ENCODE assay signal across 10 cellular contexts in the genomic region with DNA sequence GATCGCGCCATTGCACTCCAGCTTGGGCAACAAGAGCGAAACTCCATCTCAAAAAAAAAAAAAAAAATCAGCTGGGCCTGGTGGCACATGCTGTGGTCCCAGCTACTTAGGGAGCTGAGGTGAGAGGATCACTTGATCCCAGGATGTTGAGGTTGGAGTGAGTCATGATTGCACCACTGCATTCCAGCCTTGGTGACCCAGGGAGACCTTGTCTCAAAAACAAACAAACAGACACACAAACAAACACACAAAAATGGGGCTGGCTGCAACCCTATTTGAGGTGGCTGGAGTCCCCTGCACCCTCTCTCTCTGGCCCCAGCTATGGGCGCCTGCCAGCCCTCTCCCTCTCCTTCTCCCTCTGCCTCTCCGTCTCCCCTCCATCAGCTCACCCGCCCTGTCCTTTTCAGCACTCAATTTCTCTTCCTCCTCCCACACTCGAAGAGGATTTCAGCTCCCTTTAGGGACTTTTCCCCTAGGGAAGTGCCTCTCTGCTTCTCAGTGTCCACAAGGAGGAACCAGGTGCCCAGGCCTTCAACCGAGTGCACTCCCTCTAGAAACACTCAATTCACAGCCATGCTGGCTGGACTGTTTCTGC. TPM values are rescaled to one million over a fixed set of nuclear protein-coding genes. Genes with fewer than 3 reads are reported as not detected.
DNase-seq lines count a peak whose midpoint lies in the region; ATAC-seq and TF ChIP-seq lines count a peak whose summit lies in the region.
"Had no signal": no experiment of that assay in that cellular context is flagged by ENCODE, and none has a peak within 500 bp of the region (broad histone marks: within the 10 kb centered on the region; RNA-seq: fewer than 3 reads in every experiment).

No MANE protein-coding gene starts in this region.

- H3K9me2 ChIP-seq in SK-N-SH: no peaks in the 10 kb centered on the region

- H3K4me2 ChIP-seq in SK-N-SH: no peak overlapping the region

- in situ Hi-C loops in SK-MEL-5 (cut with HindIII; ENCODE audit: low pct_unique_long_range_greater_than_20kb, low sequenced_read_pairs): no loop called here

- no peak; the same call in 1 of the 2 replicates for TF ChIP-seq CTCF in SK-N-SH (IDR thresholded peaks at IDR 0.05)
- TF ChIP-seq CTCF in foreskin keratinocyte (conservative IDR thresholded peaks at IDR 0.05): peak; percentile 54
- TF ChIP-seq CTCF in upper lobe of right lung (IDR thresholded peaks at IDR 0.05): peak; percentile 27

- CTCF ChIA-PET in SK-N-SH (lab: Yijun Ruan, JAX): interaction anchor here (0.8 to 14.5 kb wide), 11 partner anchors 16 to 124 kb away, joined by 3 to 281 read pairs (median 6); no protein-coding TSS in a partner anchor

- H3K4me1 Mint-ChIP-seq in immature natural killer cell: peaks cover 7 to 10% of the 10 kb centered on the region in 2 donors

- H3K36me3 ChIP-seq in SK-N-SH (replicated peaks in 1 of 2; ENCODE audit: control insufficient read depth in 1 of 2, insufficient read depth in 2 of 2, low read length in 1 of 2) (no peaks in the 10 kb centered on the region), upper lobe of right lung (no peaks in the 10 kb centered on the region)

- H3K36me3 Mint-ChIP-seq in immature natural killer cell: no peaks in the 10 kb centered on the region
- H3K36me3 Mint-ChIP-seq: CD4-positive, CD25-positive, alpha-beta regulatory T cell had no signal

- TF ChIP-seq EP300 in SK-N-SH (IDR thresholded peaks at IDR 0.05; ENCODE audit: borderline replicate concordance in 1 of 2, low read depth in 1 of 2, low read length in 1 of 2): no peak

- no peak overlapping the region for H3K9ac ChIP-seq in SK-N-SH

- H3K4me3 ChIP-seq in SK-N-SH (ENCODE audit: low read depth in 2 of 2, low read length in 1 of 2) (no peak overlapping the region), upper lobe of right lung (no peak overlapping the region)

- 81% methylated on average over 8 of the region's 8 CpGs for WGBS in SK-N-SH (ENCODE audit: low lambda C conversion rate)

- H2AFZ ChIP-seq in SK-N-SH (ENCODE audit: low read depth): no peak overlapping the region

- POLR2A ChIA-PET in SK-N-SH (lab: Yijun Ruan, JAX): interaction anchor here (0.7 to 1.0 kb wide), 4 partner anchors 17 to 1950 kb away, joined by 3 to 5 read pairs (median 3); a partner anchor contains a TSS

- H3K27ac Mint-ChIP-seq in immature natural killer cell: no peak overlapping the region
- H3K27ac Mint-ChIP-seq: CD4-positive, CD25-positive, alpha-beta regulatory T cell had no signal

- no peaks in the 10 kb centered on the region for H3K79me2 ChIP-seq in SK-N-SH (ENCODE audit: insufficient read depth)

- H3K4me3 Mint-ChIP-seq in immature natural killer cell: no peak overlapping the region
- H3K4me3 Mint-ChIP-seq: CD4-positive, CD25-positive, alpha-beta regulatory T cell had no signal

- H3K27ac ChIP-seq in SK-N-SH (ENCODE audit: low read depth in 2 of 2, low read length in 1 of 2) (no peak overlapping the region), foreskin keratinocyte (no peak overlapping the region), upper lobe of right lung (peak overlapping the region; percentile 79)

- H3K9me3 Mint-ChIP-seq in immature natural killer cell: peaks cover 0 to 1% (median 0%) of the 10 kb centered on the region in 6 donors
- H3K9me3 Mint-ChIP-seq: CD4-positive, CD25-positive, alpha-beta regulatory T cell had no signal

- peaks cover 6 to 23% of the 10 kb centered on the region in 2 experiments; a peak in 2 of 4 replicates for H3K4me1 ChIP-seq in SK-N-SH (ENCODE audit: control insufficient read depth in 1 of 2, insufficient read depth in 2 of 2, low read depth in 1 of 2, low read length in 1 of 2)
- peaks cover 12% of the 10 kb centered on the region for H3K4me1 ChIP-seq in foreskin keratinocyte
- H3K4me1 ChIP-seq in upper lobe of right lung: peaks cover 29% of the 10 kb centered on the region

- peaks cover 2 to 8% (median 4%) of the 10 kb centered on the region in 3 donors for H3K27me3 Mint-ChIP-seq in immature natural killer cell (ENCODE audit: low read depth in 3 of 3)

- peak; percentile 35; the same call in 1 of the 2 replicates for TF ChIP-seq RAD21 in SK-N-SH (IDR thresholded peaks at IDR 0.05; ENCODE audit: low read length)

- intact Hi-C loops in upper lobe of right lung (cut with DNase I): loop anchor here (5.0 kb wide), 1 partner anchor 37 kb away; no protein-coding TSS in a partner anchor

- no peaks in the 10 kb centered on the region for H4K20me1 ChIP-seq in SK-N-SH (ENCODE audit: insufficient read depth)

- H3F3A ChIP-seq in SK-N-SH (replicated peaks; ENCODE audit: insufficient read depth): no peaks in the 10 kb centered on the region

- H3K27me3 ChIP-seq in SK-N-SH (ENCODE audit: insufficient read depth) (no peaks in the 10 kb centered on the region), foreskin keratinocyte (no peaks in the 10 kb centered on the region), upper lobe of right lung (no peaks in the 10 kb centered on the region)

- ATAC-seq in SK-N-SH treated with all-trans-retinoic acid at 6 μM for 48 hours (no peak), foreskin keratinocyte (peak; percentile 52), upper lobe of right lung (peak; percentile 80), HG03460 (IDR thresholded peaks at IDR 0.05; ENCODE audit: unreplicated experiment) (no peak)

- DNase-seq in SK-N-SH (peak; percentile 1), SK-MEL-5 (ENCODE audit: low read depth, low spot score) (peak; percentile 33), foreskin keratinocyte (peak in 1 of 2 donors; percentile 78), upper lobe of right lung (peak; percentile 74), immature natural killer cell (no peak), NCI-H2227 (lab: John Stamatoyannopoulos, UW; ENCODE audit: unreplicated experiment) (no peak)
- DNase-seq: CD4-positive, CD25-positive, alpha-beta regulatory T cell; T-helper 1 cell had no signal

- H3K9me3 ChIP-seq in SK-N-SH: no peaks in the 10 kb centered on the region
- no peaks in the 10 kb centered on the region for H3K9me3 ChIP-seq in upper lobe of right lung

TF ChIP-seq in SK-N-SH, 30 proteins besides CTCF, POLR2A, EP300 and RAD21:
- no peak for TF ChIP-seq RFX5 (IDR thresholded peaks at IDR 0.05; ENCODE audit: low read length)
- no peak for TF ChIP-seq FOXM1 (IDR thresholded peaks at IDR 0.05; ENCODE audit: low read depth)
- peak; percentile 21; the same call in 1 of the 2 replicates for TF ChIP-seq SMC3 (IDR thresholded peaks at IDR 0.05; ENCODE audit: low read depth, low read length)
- TF ChIP-seq TAF1 (IDR thresholded peaks at IDR 0.05; ENCODE audit: borderline replicate concordance, low read depth, low read length): no peak
- no peak for TF ChIP-seq YY1 (IDR thresholded peaks at IDR 0.05; ENCODE audit: low read depth)

TF ChIP-seq in SK-N-SH treated with all-trans-retinoic acid at 6 μM for 48 hours, 23 proteins besides CTCF, POLR2A, EP300 and RAD21:
- TF ChIP-seq BACH2 (CRISPR knock-in tag; IDR thresholded peaks at IDR 0.05; ENCODE audit: borderline replicate concordance) (no peak), RARB (CRISPR knock-in tag; IDR thresholded peaks at IDR 0.05) (no peak), SNAI2 (CRISPR knock-in tag; IDR thresholded peaks at IDR 0.05) (no peak), ARNTL (CRISPR knock-in tag; IDR thresholded peaks at IDR 0.05; ENCODE audit: borderline replicate concordance, low read depth) (no peak), ZNF565 (CRISPR knock-in tag; conservative IDR thresholded peaks at IDR 0.05; ENCODE audit: low read depth) (no peak)
- TF ChIP-seq, protein P1, sequence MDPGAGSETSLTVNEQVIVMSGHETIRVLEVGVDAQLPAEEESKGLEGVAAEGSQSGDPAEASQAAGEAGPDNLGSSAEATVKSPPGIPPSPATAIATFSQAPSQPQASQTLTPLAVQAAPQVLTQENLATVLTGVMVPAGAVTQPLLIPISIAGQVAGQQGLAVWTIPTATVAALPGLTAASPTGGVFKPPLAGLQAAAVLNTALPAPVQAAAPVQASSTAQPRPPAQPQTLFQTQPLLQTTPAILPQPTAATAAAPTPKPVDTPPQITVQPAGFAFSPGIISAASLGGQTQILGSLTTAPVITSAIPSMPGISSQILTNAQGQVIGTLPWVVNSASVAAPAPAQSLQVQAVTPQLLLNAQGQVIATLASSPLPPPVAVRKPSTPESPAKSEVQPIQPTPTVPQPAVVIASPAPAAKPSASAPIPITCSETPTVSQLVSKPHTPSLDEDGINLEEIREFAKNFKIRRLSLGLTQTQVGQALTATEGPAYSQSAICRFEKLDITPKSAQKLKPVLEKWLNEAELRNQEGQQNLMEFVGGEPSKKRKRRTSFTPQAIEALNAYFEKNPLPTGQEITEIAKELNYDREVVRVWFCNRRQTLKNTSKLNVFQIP (CRISPR knock-in tag; IDR thresholded peaks at IDR 0.05; ENCODE audit: borderline replicate concordance, low read depth): no peak

RNA-seq across cellular contexts. Expression of a gene that starts 17.5 kb away (rescaled TPM):
- polyA plus RNA-seq in SK-N-SH (2012; rRNA removed): 8.8 and 13.1 TPM in 2 replicates
- polyA plus RNA-seq in SK-N-SH (2012; cell fraction: cytosol; rRNA removed): 5.4 and 7.4 TPM in 2 replicates
- polyA plus RNA-seq in SK-N-SH (2012; cell fraction: nucleus; rRNA removed): 13.6 and 21.0 TPM in 2 replicates
- total RNA-seq in SK-MEL-5 (2014; rRNA removed; shearing (Covaris generic)): 14.8 and 20.5 TPM in 2 replicates
- polyA plus RNA-seq in SK-MEL-5 (2015; cell fraction: cytosol; rRNA removed): 17.7 and 19.2 TPM in 2 replicates
- polyA plus RNA-seq in SK-MEL-5 (2015; cell fraction: nucleus; rRNA removed): 26.3 and 36.2 TPM in 2 replicates
- total RNA-seq in foreskin keratinocyte: 13.7 and 19.7 TPM in 2 replicates
- 11.9 and 15.1 TPM in 2 replicates for polyA plus RNA-seq in foreskin keratinocyte
- 9.6 TPM for total RNA-seq in upper lobe of right lung
- under 1 TPM; 0.16 to 0.69 (median 0.41) TPM for polyA plus RNA-seq in immature natural killer cell

RNA-seq across cellular contexts. Expression of a gene that starts 25.5 kb away (rescaled TPM):
- polyA plus RNA-seq in SK-N-SH (2012; rRNA removed) (3.3 and 6.5 TPM in 2 replicates), foreskin keratinocyte (9.5 TPM in 2 replicates), immature natural killer cell (not detected)
- 3.5 and 5.8 TPM in 2 replicates for polyA plus RNA-seq in SK-N-SH (2012; cell fraction: cytosol; rRNA removed)
- 18.3 and 22.6 TPM in 2 replicates for polyA plus RNA-seq in SK-N-SH (2012; cell fraction: nucleus; rRNA removed)
- 0.18 TPM in 1 of 2 replicates, not detected in the other for total RNA-seq in SK-MEL-5 (2014; rRNA removed; shearing (Covaris generic))
- 2.4 and 2.8 TPM in 2 replicates for polyA plus RNA-seq in SK-MEL-5 (2015; cell fraction: cytosol; rRNA removed)
- polyA plus RNA-seq in SK-MEL-5 (2015; cell fraction: nucleus; rRNA removed): 0.53 and 1.2 TPM in 2 replicates
- total RNA-seq in foreskin keratinocyte (5.0 and 5.3 TPM in 2 replicates), upper lobe of right lung (34.1 TPM)
- total RNA-seq: CD4-positive, CD25-positive, alpha-beta regulatory T cell had no signal

RNA-seq across cellular contexts. Expression of a gene that starts 48.5 kb away (rescaled TPM):
- polyA plus RNA-seq in SK-N-SH (2012; rRNA removed): not detected in 2 replicates
- polyA plus RNA-seq in SK-N-SH (2012; cell fraction: cytosol; rRNA removed): 0.01 and 0.03 TPM in 2 replicates
- polyA plus RNA-seq in SK-N-SH (2012; cell fraction: nucleus; rRNA removed): not detected in 2 replicates
- total RNA-seq in SK-MEL-5 (2014; rRNA removed; shearing (Covaris generic)): not detected in 2 replicates
- polyA plus RNA-seq in SK-MEL-5 (2015; cell fraction: cytosol; rRNA removed): not detected in 2 replicates
- polyA plus RNA-seq in SK-MEL-5 (2015; cell fraction: nucleus; rRNA removed): not detected in 2 replicates
- total RNA-seq in foreskin keratinocyte: not detected in 2 replicates
- not detected in 2 replicates for polyA plus RNA-seq in foreskin keratinocyte
- 0.64 TPM for total RNA-seq in upper lobe of right lung
- not detected for polyA plus RNA-seq in immature natural killer cell
- total RNA-seq: CD4-positive, CD25-positive, alpha-beta regulatory T cell had no signal
- polyA plus RNA-seq: CD4-positive, CD25-positive, alpha-beta regulatory T cell had no signal

Comparison
In these comparisons a context has a peak if more than half of its experiments do, and no peak if none do; other contexts are left out.
1. DNase-seq: peak in SK-N-SH (single experiment), SK-MEL-5 (single experiment) and upper lobe of right lung (single experiment); none in immature natural killer cell (0 of 3) and NCI-H2227 (single experiment).
2. ATAC-seq: peak in foreskin keratinocyte (single experiment) and upper lobe of right lung (single experiment); none in SK-N-SH treated with all-trans-retinoic acid at 6 μM for 48 hours (single experiment) and HG03460 (single experiment).